10 cellular contexts compared by ENCODE assay signal in the genomic region with DNA sequence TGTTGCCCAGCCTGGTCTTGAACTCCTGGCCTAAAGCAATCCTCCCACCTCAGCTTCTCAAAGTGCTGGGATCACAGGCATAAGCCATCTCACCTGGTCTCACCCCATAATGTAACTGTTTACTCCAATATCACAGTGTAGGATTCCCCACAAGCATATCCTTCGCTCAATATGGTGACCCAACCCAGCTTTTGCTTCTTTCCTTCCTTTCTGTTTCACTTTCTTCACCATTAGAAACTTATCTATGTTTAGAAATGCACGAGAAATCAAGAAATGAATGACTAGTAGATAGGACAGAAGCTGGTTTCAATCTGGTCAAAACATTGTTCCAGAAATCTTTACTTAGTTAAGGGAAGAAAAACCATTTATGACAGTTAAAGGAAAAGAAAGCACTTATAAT. TPM values are rescaled to one million over a fixed set of nuclear protein-coding genes. Genes with fewer than 3 reads are reported as not detected.
DNase-seq lines count a peak whose midpoint lies in the region; ATAC-seq, FAIRE-seq and TF ChIP-seq lines count a peak whose summit lies in the region.
"Had no signal": no experiment of that assay in that cellular context is flagged by ENCODE, and none has a peak within 500 bp of the region (broad histone marks: within the 10 kb centered on the region; RNA-seq: fewer than 3 reads in every experiment).

No MANE protein-coding gene starts in this region.

- no peak for TF ChIP-seq POLR2A in erythroblast (IDR thresholded peaks at IDR 0.05; ENCODE audit: low read length)

- ATAC-seq in GM21529 (IDR thresholded peaks at IDR 0.05; ENCODE audit: unreplicated experiment) (peak; percentile 73), HG03558 (IDR thresholded peaks at IDR 0.05; ENCODE audit: extremely low read depth, unreplicated experiment) (peak; percentile 61), GM21526 (IDR thresholded peaks at IDR 0.05; ENCODE audit: low FRiP score, unreplicated experiment) (no peak)
- ATAC-seq: sciatic nerve had no signal

- peak; percentile 74 for FAIRE-seq in GM18507 (lab: Jason Lieb, UNC)

- DNase-seq in GM18507 (ENCODE audit: extremely low spot score, insufficient read length, low read depth) (no peak), erythroblast (lab: John Stamatoyannopoulos, UW) (peak; percentile 54 to 58), SK-N-DZ (ENCODE audit: low spot score) (no peak), mucosa of gallbladder (ENCODE audit: low spot score) (no peak), pons (ENCODE audit: low spot score) (no peak)
- DNase-seq: EL had no signal

RNA-seq across cellular contexts. Expression of a gene that starts 18.9 kb away (rescaled TPM):
- 17.7 and 22.3 TPM in 2 replicates for polyA plus RNA-seq in SK-N-DZ (2014; cell fraction: cytosol; rRNA removed)
- 10.8 and 19.3 TPM in 2 replicates for polyA plus RNA-seq in SK-N-DZ (2014; cell fraction: nucleus; rRNA removed)
- 3.2 TPM for total RNA-seq in mucosa of gallbladder

Comparison
In these comparisons a context has a peak if more than half of its experiments do, and no peak if none do; other contexts are left out.
1. DNase-seq: peak in erythroblast (2 of 2); none in GM18507 (single experiment), SK-N-DZ (single experiment), mucosa of gallbladder (single experiment) and pons (single experiment).